ENCODE assay signal across 22 cellular contexts in genomic region chr7:141889323-141889722, GRCh38. TPM values are rescaled to one million over a fixed set of nuclear protein-coding genes. Genes with fewer than 3 reads are reported as not detected.
DNase-seq lines count a peak whose midpoint lies in the region; ATAC-seq, FAIRE-seq and TF ChIP-seq lines count a peak whose summit lies in the region.
"Had no signal": no experiment of that assay in that cellular context is flagged by ENCODE, and none has a peak within 500 bp of the region (broad histone marks: within the 10 kb centered on the region; RNA-seq: fewer than 3 reads in every experiment).

No MANE protein-coding gene starts in this region.

- peaks cover 2% of the 10 kb centered on the region; the same call in 1 of the 3 replicates for H3K9me3 Mint-ChIP-seq in GM23338

- peak overlapping the region; percentile 88; the same call in 1 of the 2 replicates for H2AFZ ChIP-seq in GM23338

- H4K20me1 ChIP-seq in GM23338 (replicated peaks; ENCODE audit: insufficient read depth): no peaks in the 10 kb centered on the region

- H3K27ac ChIP-seq in GM23338 (ENCODE audit: low read depth): no peak overlapping the region
- no peak overlapping the region for H3K27ac ChIP-seq in upper lobe of right lung
- H3K27ac ChIP-seq: C4-2B had no signal

- DNase-seq in GM23338 (ENCODE audit: low spot score) (no peak), NB4 (ENCODE audit: low read depth) (peak; percentile 79), bronchial epithelial cell (ENCODE audit: low read depth) (peak; percentile 17), upper lobe of right lung (no peak), OCI-M1 (lab: John Stamatoyannopoulos, UW) (no peak), DMS114 treated with DMSO at 0.1 percent for 48 hours (lab: John Stamatoyannopoulos, UW; ENCODE audit: unreplicated experiment) (no peak)
- DNase-seq: DND-41, Kasumi-1, MM.1S, NCI-H1417, NCI-H187, NCI-H2107, NCI-H2227 treated with DMSO at 0.1 percent for 48 hours, NCI-H524, Right ventricle myocardium superior, SK-N-SH had no signal

- H3F3A ChIP-seq in GM23338 (replicated peaks; ENCODE audit: low read depth): no peaks in the 10 kb centered on the region

- no peaks in the 10 kb centered on the region for H3K36me3 ChIP-seq in GM23338 (ENCODE audit: insufficient read depth)
- H3K36me3 ChIP-seq in bronchial epithelial cell (ENCODE audit: control insufficient read depth, insufficient read depth, low read length): no peaks in the 10 kb centered on the region
- H3K36me3 ChIP-seq in upper lobe of right lung: no peaks in the 10 kb centered on the region

- H3K4me1 Mint-ChIP-seq in GM23338: peaks cover 7% of the 10 kb centered on the region

- no peaks in the 10 kb centered on the region for H3K36me3 Mint-ChIP-seq in GM23338 (ENCODE audit: low read depth)

- no peak overlapping the region for H3K27ac Mint-ChIP-seq in GM23338

- ATAC-seq in GM23338 (no peak), upper lobe of right lung (peak; percentile 57), HG02840 (IDR thresholded peaks at IDR 0.05; ENCODE audit: low FRiP score, unreplicated experiment) (no peak)

- H3K4me3 ChIP-seq in GM23338 (no peak overlapping the region), NB4 (ENCODE audit: low read depth, low read length) (no peak overlapping the region), bronchial epithelial cell (ENCODE audit: low read depth, low read length) (no peak overlapping the region), upper lobe of right lung (no peak overlapping the region)

- H3K4me3 Mint-ChIP-seq in GM23338: no peak overlapping the region

- H3K27me3 Mint-ChIP-seq in GM23338 (ENCODE audit: insufficient read depth, low read depth, poor library complexity): no peaks in the 10 kb centered on the region

- H3K4me1 ChIP-seq in GM23338 (ENCODE audit: insufficient read depth): 0 out of 2 replicates have a peak, but pooled peaks cover 7% of the 10 kb centered on the region
- H3K4me1 ChIP-seq in upper lobe of right lung: no peaks in the 10 kb centered on the region

- H3K9me3 ChIP-seq in upper lobe of right lung: no peaks in the 10 kb centered on the region
- H3K9me3 ChIP-seq: SK-N-SH had no signal

- H3K9me2 ChIP-seq in GM23338 (ENCODE audit: insufficient read depth): no peaks in the 10 kb centered on the region
- H3K9me2 ChIP-seq: SK-N-SH had no signal

- TF ChIP-seq CTCF in GM23338 (conservative IDR thresholded peaks at IDR 0.05; ENCODE audit: low read depth in 2 of 2): no peak
- no peak for TF ChIP-seq CTCF in NB4 (IDR thresholded peaks at IDR 0.05; ENCODE audit: low read depth, low read length)
- TF ChIP-seq CTCF in bronchial epithelial cell (IDR thresholded peaks at IDR 0.05; ENCODE audit: insufficient read depth, low read length, severe bottlenecking): no peak
- TF ChIP-seq CTCF in upper lobe of right lung (IDR thresholded peaks at IDR 0.05): no peak

- intact Hi-C loops in upper lobe of right lung (cut with DNase I): no loop called here

- TF ChIP-seq POLR2A in NB4 (IDR thresholded peaks at IDR 0.05; ENCODE audit: extremely low read depth, insufficient read length): no peak

- FAIRE-seq in bronchial epithelial cell (lab: Jason Lieb, UNC): no peak
- FAIRE-seq: H54, RCC 7860 had no signal

- H3K79me2 ChIP-seq in GM23338 (replicated peaks; ENCODE audit: insufficient read depth): no peaks in the 10 kb centered on the region

- no peak overlapping the region for H3K4me2 ChIP-seq in GM23338
- H3K4me2 ChIP-seq: SK-N-SH had no signal

- no peaks in the 10 kb centered on the region for H3K27me3 ChIP-seq in GM23338 (ENCODE audit: insufficient read depth)
- no peaks in the 10 kb centered on the region for H3K27me3 ChIP-seq in bronchial epithelial cell (ENCODE audit: control insufficient read depth, insufficient read depth, low read length)
- H3K27me3 ChIP-seq in upper lobe of right lung: no peaks in the 10 kb centered on the region

TF ChIP-seq in GM23338, 12 proteins besides CTCF, POLR2A, EP300 and RAD21:
- TF ChIP-seq EZH2 (IDR thresholded peaks at IDR 0.05; ENCODE audit: low read depth, unreplicated experiment) (no peak), ZNF114 (CRISPR knock-in tag; IDR thresholded peaks at IDR 0.05) (no peak), POLR2AphosphoS5 (IDR thresholded peaks at IDR 0.05; ENCODE audit: low read depth) (no peak), CREB1 (CRISPR knock-in tag; IDR thresholded peaks at IDR 0.05; ENCODE audit: low read depth) (no peak), JUNB (IDR thresholded peaks at IDR 0.05; ENCODE audit: unreplicated experiment) (no peak), NANOG (IDR thresholded peaks at IDR 0.05; ENCODE audit: borderline replicate concordance) (no peak), ETS1 (IDR thresholded peaks at IDR 0.05) (no peak), ZNF331 (CRISPR knock-in tag; IDR thresholded peaks at IDR 0.05; ENCODE audit: low read depth) (no peak)
TF ChIP-seq in GM23338: peak in this region for 0.

RNA-seq across cellular contexts. Expression of gene OR9A4, which starts 26.9 kb away (rescaled TPM):
- 1.6 TPM in 1 of 2 replicates, not detected in the other for total RNA-seq in GM23338 (2014; rRNA removed; shearing (Covaris generic))
- polyA plus RNA-seq in GM23338 (2016; fragmentation: Nextera tagmentation; extraction: Ambion mirVana): 0.14 TPM in 1 of 2 replicates, not detected in the other
- total RNA-seq in bronchial epithelial cell (0.26 TPM in 1 of 2 replicates, not detected in the other), upper lobe of right lung (0.20 TPM)
- total RNA-seq: G401; Right ventricle myocardium superior; T-helper 1 cell treated with Interleukin-12 subunit alpha and Interleukin-12 subunit beta and Interleukin-4 antibody, amounts not matched to agents 30 ng/mL and 1 ng/mL, for 36 hours had no signal
- polyA plus RNA-seq: SK-N-SH had no signal

RNA-seq across cellular contexts. Expression of gene PRSS37, which starts 48.0 kb away (rescaled TPM):
- not detected in 2 replicates for total RNA-seq in GM23338 (2014; rRNA removed; shearing (Covaris generic))
- 0.23 and 0.58 TPM in 2 replicates for polyA plus RNA-seq in GM23338 (2016; fragmentation: Nextera tagmentation; extraction: Ambion mirVana)
- total RNA-seq in bronchial epithelial cell (not detected in 2 replicates), upper lobe of right lung (not detected)
- total RNA-seq: G401; Right ventricle myocardium superior; T-helper 1 cell treated with Interleukin-12 subunit alpha and Interleukin-12 subunit beta and Interleukin-4 antibody, amounts not matched to agents 30 ng/mL and 1 ng/mL, for 36 hours had no signal
- polyA plus RNA-seq: SK-N-SH had no signal

RNA-seq across cellular contexts. Expression of gene CLEC5A, which starts 57.5 kb away (rescaled TPM):
- total RNA-seq in GM23338 (2014; rRNA removed; shearing (Covaris generic)): not detected in 2 replicates
- not detected in 2 replicates for polyA plus RNA-seq in GM23338 (2016; fragmentation: Nextera tagmentation; extraction: Ambion mirVana)
- not detected in 2 replicates for total RNA-seq in bronchial epithelial cell
- 10.6 TPM for total RNA-seq in upper lobe of right lung
- total RNA-seq: G401; T-helper 1 cell treated with Interleukin-12 subunit alpha and Interleukin-12 subunit beta and Interleukin-4 antibody, amounts not matched to agents 30 ng/mL and 1 ng/mL, for 36 hours had no signal
- polyA plus RNA-seq: SK-N-SH had no signal

Comparison
In these comparisons a context has a peak if more than half of its experiments do, and no peak if none do; other contexts are left out.
1. DNase-seq: peak in NB4 (single experiment) and bronchial epithelial cell (single experiment); none in GM23338 (single experiment), upper lobe of right lung (single experiment), OCI-M1 (single experiment) and DMS114 treated with DMSO at 0.1 percent for 48 hours (single experiment).
2. RNA of gene CLEC5A, which starts 57.5 kb away (total RNA-seq): 10.6 TPM in upper lobe of right lung (single experiment); not detected in GM23338 and not detected in bronchial epithelial cell; every median in the first group is over 10 times any median in the second.